Comparison of ENCODE assay signal across 27 cellular contexts in genomic region chr10:59711871-59712491, GRCh38. TPM values are rescaled to one million over a fixed set of nuclear protein-coding genes. Genes with fewer than 3 reads are reported as not detected.
"Had no signal": no experiment of that assay in that cellular context is flagged by ENCODE, and none has a peak within 500 bp of the region (broad histone marks: within the 10 kb centered on the region; RNA-seq: fewer than 3 reads in every experiment).

No MANE protein-coding gene starts in this region.

- H3K4me1 ChIP-seq: right lobe of liver had no signal

- H3K27ac Mint-ChIP-seq: activated naive CD4-positive, alpha-beta T cell treated with anti-CD3 and anti-CD28 coated beads, Interleukin-2, amount 50 U/mL, for 24 hours; immature natural killer cell; natural killer cell treated with Interleukin-12 subunit alpha and Interleukin-12 subunit beta and Interleukin-15 and Interleukin-18, amount 100 ng/mL, for 72 hours; stimulated activated naive CD8-positive, alpha-beta T cell treated with anti-CD3 and anti-CD28 coated beads, Interleukin-15, Interleukin-2, amounts not matched to agents 100 ng/mL and 50 ng/mL, for 24 hours; T-helper 17 cell had no signal

- ATAC-seq: natural killer cell treated with Interleukin-12 subunit alpha and Interleukin-12 subunit beta and Interleukin-15 and Interleukin-18, amount 100 ng/mL, for 72 hours; right lobe of liver; T-helper 17 cell had no signal

- H3K27ac ChIP-seq: hepatocyte, left ventricle myocardium inferior, right lobe of liver, skin epidermis had no signal

- H3K9me3 ChIP-seq: left ventricle myocardium inferior, right lobe of liver, tibial artery had no signal

- H3K27me3 ChIP-seq: tibial artery had no signal

- H3K36me3 Mint-ChIP-seq: activated naive CD4-positive, alpha-beta T cell treated with anti-CD3 and anti-CD28 coated beads, Interleukin-2, amount 50 U/mL, for 24 hours; immature natural killer cell; natural killer cell treated with Interleukin-12 subunit alpha and Interleukin-12 subunit beta and Interleukin-15 and Interleukin-18, amount 100 ng/mL, for 72 hours had no signal

- FAIRE-seq: frontal cortex had no signal

- H3K9me3 Mint-ChIP-seq: activated naive CD4-positive, alpha-beta T cell treated with anti-CD3 and anti-CD28 coated beads, Interleukin-2, amount 50 U/mL, for 24 hours; brain; natural killer cell treated with Interleukin-12 subunit alpha and Interleukin-12 subunit beta and Interleukin-15 and Interleukin-18, amount 100 ng/mL, for 72 hours; stimulated activated naive CD8-positive, alpha-beta T cell treated with anti-CD3 and anti-CD28 coated beads, Interleukin-15, Interleukin-2, amounts not matched to agents 100 ng/mL and 50 ng/mL, for 24 hours had no signal

- H2AFZ ChIP-seq: hepatocyte had no signal

- H3K4me3 Mint-ChIP-seq: activated naive CD4-positive, alpha-beta T cell treated with anti-CD3 and anti-CD28 coated beads, Interleukin-2, amount 50 U/mL, for 24 hours; immature natural killer cell; natural killer cell treated with Interleukin-12 subunit alpha and Interleukin-12 subunit beta and Interleukin-15 and Interleukin-18, amount 100 ng/mL, for 72 hours; stimulated activated naive CD8-positive, alpha-beta T cell treated with anti-CD3 and anti-CD28 coated beads, Interleukin-15, Interleukin-2, amounts not matched to agents 100 ng/mL and 50 ng/mL, for 24 hours; T-helper 17 cell had no signal

- H3K36me3 ChIP-seq: left ventricle myocardium inferior, right lobe of liver, tibial artery had no signal

- H3K79me2 ChIP-seq: hepatocyte had no signal

- H3K4me3 ChIP-seq: hepatocyte, left ventricle myocardium inferior, right lobe of liver, skin epidermis, tibial artery had no signal

- H3K4me1 Mint-ChIP-seq: immature natural killer cell had no signal

- H3K4me2 ChIP-seq: hepatocyte had no signal

- DNase-seq: activated CD4-positive, alpha-beta T cell treated with anti-CD3 and anti-CD28 coated beads for 1 hour; activated CD4-positive, alpha-beta T cell treated with anti-CD3 and anti-CD28 coated beads, Interleukin-2, amount 50 U/mL, for 1 hour; activated gamma-delta T cell treated with Interleukin-2 at 50 U/mL for 16 hours; activated T-cell treated with anti-CD3 and anti-CD28 coated beads, Interleukin-2, amount 50 U/mL, for 1 hour; aorta; effector memory CD4-positive, alpha-beta T cell; glutamatergic neuron; immature natural killer cell; left ventricle myocardium inferior; posterior cingulate gyrus; right lobe of liver; stimulated activated CD4-positive, alpha-beta T cell treated with anti-CD3 and anti-CD28 coated beads, Interleukin-1b, Interleukin-23, amount 100 ng/mL, for 48 hours; substantia nigra; SW 1271; T-helper 17 cell; tibial artery had no signal

RNA-seq across cellular contexts. Expression of gene SLC16A9, which starts 2.3 kb away (rescaled TPM):
- total RNA-seq: lung microvascular endothelial cell had no signal
- polyA plus RNA-seq: immature natural killer cell had no signal

RNA-seq across cellular contexts. Expression of gene MRLN, which starts 41.3 kb away (rescaled TPM):
- total RNA-seq: cardiac septum; dermis microvascular lymphatic vessel endothelial cell; frontal cortex; hepatocyte; left ventricle myocardium inferior; lung microvascular endothelial cell; natural killer cell treated with Interleukin-12 subunit alpha and Interleukin-12 subunit beta and Interleukin-15 and Interleukin-18, amount 100 ng/mL, for 72 hours; right lobe of liver had no signal
- polyA plus RNA-seq: aorta, esophagus, hepatocyte, immature natural killer cell had no signal
